In the genomic region with DNA sequence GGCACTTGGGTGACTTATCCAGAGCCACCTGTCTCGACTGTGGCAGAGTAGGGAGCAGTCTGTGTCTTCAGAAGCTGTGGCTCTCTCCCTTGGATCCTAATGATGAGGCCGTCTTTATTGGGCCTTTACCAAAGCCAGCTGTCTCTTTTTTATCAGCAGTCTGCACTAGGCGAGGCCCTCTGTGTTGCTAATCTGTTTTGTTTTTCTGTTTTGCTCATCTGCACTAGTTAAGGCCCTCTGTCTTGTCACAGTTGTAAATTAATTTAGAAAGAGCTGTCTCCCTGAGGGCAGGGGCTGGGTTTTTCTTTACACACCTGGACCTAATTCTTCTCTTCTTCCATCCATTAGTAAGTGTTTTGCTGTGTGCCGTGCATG, we compare ENCODE assay signal across 10 cellular contexts. TPM values are rescaled to one million over a fixed set of nuclear protein-coding genes. Genes with fewer than 3 reads are reported as not detected.
DNase-seq lines count a peak whose midpoint lies in the region; ATAC-seq and TF ChIP-seq lines count a peak whose summit lies in the region.
"Had no signal": no experiment of that assay in that cellular context is flagged by ENCODE, and none has a peak within 500 bp of the region (broad histone marks: within the 10 kb centered on the region; RNA-seq: fewer than 3 reads in every experiment).

No MANE protein-coding gene starts in this region.

- peaks cover 68% of the 10 kb centered on the region for H3K4me1 Mint-ChIP-seq in stimulated activated memory B cell treated with anti-CD40 and anti-IgM and Interleukin-4, amounts not matched to agents 10 μg/mL and 1 μg/mL and 100 μg/mL, for 72 hours

- H3K9me3 Mint-ChIP-seq in stimulated activated memory B cell treated with anti-CD40 and anti-IgM and Interleukin-4, amounts not matched to agents 10 μg/mL and 1 μg/mL and 100 μg/mL, for 72 hours, result no peaks in the 10 kb centered on the region

- H3K27me3 ChIP-seq in gastroesophageal sphincter, result no peaks in the 10 kb centered on the region

- no peaks in the 10 kb centered on the region for H3K9me3 ChIP-seq in gastroesophageal sphincter

- no peak for TF ChIP-seq CTCF in gastroesophageal sphincter (IDR thresholded peaks at IDR 0.05)

- TF ChIP-seq POLR2A in gastroesophageal sphincter (IDR thresholded peaks at IDR 0.05), result no peak

- H3K27me3 Mint-ChIP-seq in stimulated activated memory B cell treated with anti-CD40 and anti-IgM and Interleukin-4, amounts not matched to agents 10 μg/mL and 1 μg/mL and 100 μg/mL, for 72 hours, result no peaks in the 10 kb centered on the region

- 21 to 39% methylated on average over 3 to 4 of the region's 4 CpGs for WGBS in gastroesophageal sphincter (ENCODE audit: low coverage in 1 of 2), 2 donors

- peak overlapping the region; percentile 7 for H3K4me3 Mint-ChIP-seq in stimulated activated memory B cell treated with anti-CD40 and anti-IgM and Interleukin-4, amounts not matched to agents 10 μg/mL and 1 μg/mL and 100 μg/mL, for 72 hours

- ATAC-seq in HG03432 (IDR thresholded peaks at IDR 0.05; ENCODE audit: unreplicated experiment) (peak; percentile 44), gastroesophageal sphincter (no peak), HG03571 (IDR thresholded peaks at IDR 0.05; ENCODE audit: unreplicated experiment) (no peak), GM21360 (IDR thresholded peaks at IDR 0.05; ENCODE audit: unreplicated experiment) (no peak), HG02840 (IDR thresholded peaks at IDR 0.05; ENCODE audit: low FRiP score, unreplicated experiment) (no peak)
- ATAC-seq in stimulated activated memory B cell treated with anti-CD40 and anti-IgM and Interleukin-4, amounts not matched to agents 10 μg/mL and 1 μg/mL and 100 μg/mL, for 72 hours, result peak; percentile 4

- H3K4me1 ChIP-seq in gastroesophageal sphincter, result peaks cover 8 to 76% (median 47%) of the 10 kb centered on the region in 3 donors

- DNase-seq in NCI-H146 (lab: John Stamatoyannopoulos, UW) (peak; percentile 38), NCI-H146 treated with DMSO at 0.1 percent for 48 hours (lab: John Stamatoyannopoulos, UW; ENCODE audit: unreplicated experiment) (no peak)
- DNase-seq: 8988T; activated CD4-positive, CD25-positive, alpha-beta regulatory T cell had no signal

- H3K27ac Mint-ChIP-seq in stimulated activated memory B cell treated with anti-CD40 and anti-IgM and Interleukin-4, amounts not matched to agents 10 μg/mL and 1 μg/mL and 100 μg/mL, for 72 hours, result peak overlapping the region; percentile 78

- peak overlapping the region; percentile 30 to 68 (median 57) for H3K27ac ChIP-seq in gastroesophageal sphincter

- no peak overlapping the region for H3K4me3 ChIP-seq in gastroesophageal sphincter

- TF ChIP-seq EP300 in gastroesophageal sphincter (IDR thresholded peaks at IDR 0.05), result no peak

- H3K36me3 ChIP-seq in gastroesophageal sphincter, result peaks cover 0 to 34% of the 10 kb centered on the region in 2 donors

- H3K36me3 Mint-ChIP-seq in stimulated activated memory B cell treated with anti-CD40 and anti-IgM and Interleukin-4, amounts not matched to agents 10 μg/mL and 1 μg/mL and 100 μg/mL, for 72 hours, result peaks cover 28% of the 10 kb centered on the region

RNA-seq across cellular contexts. Expression of gene CDS2, which starts 45.0 kb away (rescaled TPM):
- total RNA-seq in gastroesophageal sphincter, result 100 to 1,000 TPM in 1 of 4 donors, 10 to 100 TPM in 3; 59.8 to 102 (median 73.9) TPM

RNA-seq across cellular contexts. Expression of gene PCNA, which starts 52.0 kb away (rescaled TPM):
- 10 to 100 TPM; 21.9 to 52.8 (median 39.2) TPM for total RNA-seq in gastroesophageal sphincter

RNA-seq across cellular contexts. Expression of gene TMEM230, which starts 58.9 kb away (rescaled TPM):
- total RNA-seq in gastroesophageal sphincter, result 100 to 1,000 TPM in 2 of 4 donors, 10 to 100 TPM in 2; 72.6 to 108 (median 97.8) TPM

Comparison
In these comparisons a context has a peak if more than half of its experiments do, and no peak if none do; other contexts are left out.
1. ATAC-seq: peak in HG03432 (single experiment) and stimulated activated memory B cell treated with anti-CD40 and anti-IgM and Interleukin-4, amounts not matched to agents 10 μg/mL and 1 μg/mL and 100 μg/mL, for 72 hours (single experiment); none in gastroesophageal sphincter (single experiment), HG03571 (single experiment), GM21360 (single experiment) and HG02840 (single experiment).